ENCODE assay signal across 2 cellular contexts in the genomic region with DNA sequence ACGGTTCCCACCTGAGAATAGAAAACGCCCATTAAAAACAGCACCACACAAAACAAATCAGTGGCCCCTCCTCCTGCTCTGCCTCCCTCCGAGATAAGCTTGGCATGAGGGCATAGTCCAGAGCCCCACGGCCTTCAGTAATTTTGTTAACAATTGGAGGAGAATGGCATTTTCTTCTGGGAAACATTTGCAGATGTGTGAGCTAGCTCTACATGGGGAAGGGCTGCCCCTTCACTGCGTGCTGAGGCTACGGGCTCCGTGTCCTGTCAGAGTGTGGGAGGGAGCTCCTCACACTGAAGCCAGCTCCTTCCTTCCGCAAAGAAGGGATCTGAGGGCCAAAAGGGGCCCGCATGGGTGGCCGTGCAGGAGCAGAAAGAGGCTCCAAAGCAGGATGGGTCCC.
TF ChIP-seq lines count a peak whose summit lies in the region.

No MANE protein-coding gene starts in this region.

TF ChIP-seq in SK-N-SH, 30 proteins besides CTCF, POLR2A, EP300 and RAD21:
- TF ChIP-seq YY1 (IDR thresholded peaks at IDR 0.05; ENCODE audit: low read depth) (no peak), TCF12 (IDR thresholded peaks at IDR 0.05) (peak; percentile 21; the same call in 1 of the 2 replicates), GATA2 (CRISPR knock-in tag; IDR thresholded peaks at IDR 0.05) (peak; percentile 76), RCOR1 (IDR thresholded peaks at IDR 0.05; ENCODE audit: low read length) (peak; percentile 89), MXI1 (IDR thresholded peaks at IDR 0.05; ENCODE audit: low read depth, low read length) (peak; percentile 57; the same call in 1 of the 2 replicates), CHD2 (IDR thresholded peaks at IDR 0.05; ENCODE audit: low read length, partially characterized antibody) (peak; percentile 35)

TF ChIP-seq in GM12891, 5 proteins besides CTCF, POLR2A, EP300 and RAD21:
- TF ChIP-seq POU2F2 (IDR thresholded peaks at IDR 0.05; ENCODE audit: low read depth, low read length) (no peak), PAX5 (IDR thresholded peaks at IDR 0.05; ENCODE audit: insufficient read depth, low read length, severe bottlenecking) (no peak), TAF1 (IDR thresholded peaks at IDR 0.05; ENCODE audit: low read depth, low read length) (no peak)
